Comparison of ENCODE assay signal across 17 cellular contexts in the genomic region with DNA sequence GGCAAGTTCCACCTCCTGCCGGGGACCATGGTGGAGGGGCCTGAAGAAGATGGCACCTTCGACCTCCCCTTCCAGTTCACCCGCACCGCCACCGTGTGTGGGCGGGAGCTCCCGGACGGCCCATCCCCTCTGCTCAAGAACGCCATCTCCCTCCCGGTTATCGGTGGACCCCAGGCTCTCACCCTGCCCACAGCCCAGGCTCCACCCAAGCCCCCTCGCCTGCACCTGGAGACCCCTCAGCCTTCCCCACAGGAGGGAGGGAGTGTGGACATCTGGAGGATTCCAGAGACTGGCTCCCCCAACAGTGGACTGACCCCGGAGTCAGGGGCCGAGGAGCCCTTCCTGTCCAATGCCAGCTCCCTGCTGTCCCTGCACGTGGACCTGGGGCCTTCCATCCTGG. TPM values are rescaled to one million over a fixed set of nuclear protein-coding genes. Genes with fewer than 3 reads are reported as not detected.
"Had no signal": no experiment of that assay in that cellular context is flagged by ENCODE, and none has a peak within 500 bp of the region (broad histone marks: within the 10 kb centered on the region; RNA-seq: fewer than 3 reads in every experiment).

No MANE protein-coding gene starts in this region.

- H3K9me3 ChIP-seq: tibial nerve had no signal

- ATAC-seq: activated naive CD4-positive, alpha-beta T cell treated with anti-CD3 and anti-CD28 coated beads, Interleukin-2, amount 50 U/mL, for 72 hours; activated T-helper 17 cell treated with anti-CD3 and anti-CD28 coated beads, Interleukin-2, amount 50 U/mL, for 72 hours; left colon; naive thymus-derived CD4-positive, alpha-beta T cell; stimulated activated naive CD8-positive, alpha-beta T cell treated with anti-CD3 and anti-CD28 coated beads, Interleukin-15, Interleukin-2, amounts not matched to agents 100 U/mL and 50 U/mL, for 24 hours had no signal

- DNase-seq: activated CD8-positive, alpha-beta memory T cell treated with anti-CD3 and anti-CD28 coated beads for 24 hours; activated CD8-positive, alpha-beta memory T cell treated with anti-CD3 and anti-CD28 coated beads, Interleukin-2, amount 50 U/mL, for 4 hours; activated T-cell treated with anti-CD3 and anti-CD28 coated beads, Interleukin-2, amount 50 U/mL, for 24 hours; aorta; effector CD8-positive, alpha-beta T cell; erythroblast; left colon; naive thymus-derived CD4-positive, alpha-beta T cell; retina; stimulated activated CD4-positive, alpha-beta T cell treated with anti-CD3 and anti-CD28 coated beads, Interleukin-4, amount 100 ng/mL, for 4 hours; stimulated activated naive CD8-positive, alpha-beta T cell treated with anti-CD3 and anti-CD28 coated beads, Interleukin-15, Interleukin-2, amounts not matched to agents 100 U/mL and 50 U/mL, for 24 hours; T-helper 1 cell had no signal

- H3K27me3 ChIP-seq: tibial nerve had no signal

- H3K4me3 ChIP-seq: lung, tibial nerve had no signal

RNA-seq across cellular contexts. Expression of a gene that starts 6.4 kb away (rescaled TPM):
- polyA plus RNA-seq: naive thymus-derived CD4-positive, alpha-beta T cell had no signal

RNA-seq across cellular contexts. Expression of a gene that starts 33.5 kb away (rescaled TPM):
- polyA plus RNA-seq: keratinocyte had no signal
